ENCODE assay signal across 1 cellular context in the genomic region with DNA sequence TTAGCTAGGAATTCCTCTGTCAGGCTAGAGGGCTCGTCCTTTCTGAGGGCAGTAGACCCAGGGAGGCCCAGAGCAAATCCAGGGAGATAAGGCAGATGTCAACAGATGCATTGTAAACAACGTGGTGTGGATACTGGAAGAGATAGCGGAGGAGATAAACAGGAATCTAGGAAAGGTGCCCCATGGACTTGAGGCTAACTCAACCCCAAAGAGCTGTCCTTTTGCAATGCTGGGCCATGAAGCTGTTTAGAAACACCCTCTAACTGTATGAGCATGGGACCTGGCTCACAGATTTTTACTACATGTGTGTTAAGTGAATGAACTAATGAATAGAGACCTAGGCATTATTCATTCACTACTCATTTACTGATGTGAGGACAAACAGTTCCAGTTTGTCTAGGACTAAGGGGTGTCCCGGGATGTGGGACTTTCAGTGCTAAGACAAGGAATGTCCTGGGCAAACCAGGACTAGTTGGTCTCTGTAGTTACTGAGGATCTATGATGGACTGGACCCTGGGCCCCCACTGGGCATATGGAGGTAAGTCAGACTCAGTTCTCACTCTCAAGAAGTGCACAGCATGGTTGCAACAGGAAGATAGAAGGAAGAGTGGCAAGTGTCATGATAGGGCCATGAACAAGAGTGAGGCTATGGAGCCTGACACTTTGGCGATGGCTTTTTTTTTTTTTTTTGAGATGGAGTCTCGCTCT.
TF ChIP-seq lines count a peak whose summit lies in the region.

No MANE protein-coding gene starts in this region.

TF ChIP-seq in HepG2, 621 proteins besides CTCF, POLR2A, EP300 and RAD21 (continued from another document and continues in another):
- TF ChIP-seq, protein P1, sequence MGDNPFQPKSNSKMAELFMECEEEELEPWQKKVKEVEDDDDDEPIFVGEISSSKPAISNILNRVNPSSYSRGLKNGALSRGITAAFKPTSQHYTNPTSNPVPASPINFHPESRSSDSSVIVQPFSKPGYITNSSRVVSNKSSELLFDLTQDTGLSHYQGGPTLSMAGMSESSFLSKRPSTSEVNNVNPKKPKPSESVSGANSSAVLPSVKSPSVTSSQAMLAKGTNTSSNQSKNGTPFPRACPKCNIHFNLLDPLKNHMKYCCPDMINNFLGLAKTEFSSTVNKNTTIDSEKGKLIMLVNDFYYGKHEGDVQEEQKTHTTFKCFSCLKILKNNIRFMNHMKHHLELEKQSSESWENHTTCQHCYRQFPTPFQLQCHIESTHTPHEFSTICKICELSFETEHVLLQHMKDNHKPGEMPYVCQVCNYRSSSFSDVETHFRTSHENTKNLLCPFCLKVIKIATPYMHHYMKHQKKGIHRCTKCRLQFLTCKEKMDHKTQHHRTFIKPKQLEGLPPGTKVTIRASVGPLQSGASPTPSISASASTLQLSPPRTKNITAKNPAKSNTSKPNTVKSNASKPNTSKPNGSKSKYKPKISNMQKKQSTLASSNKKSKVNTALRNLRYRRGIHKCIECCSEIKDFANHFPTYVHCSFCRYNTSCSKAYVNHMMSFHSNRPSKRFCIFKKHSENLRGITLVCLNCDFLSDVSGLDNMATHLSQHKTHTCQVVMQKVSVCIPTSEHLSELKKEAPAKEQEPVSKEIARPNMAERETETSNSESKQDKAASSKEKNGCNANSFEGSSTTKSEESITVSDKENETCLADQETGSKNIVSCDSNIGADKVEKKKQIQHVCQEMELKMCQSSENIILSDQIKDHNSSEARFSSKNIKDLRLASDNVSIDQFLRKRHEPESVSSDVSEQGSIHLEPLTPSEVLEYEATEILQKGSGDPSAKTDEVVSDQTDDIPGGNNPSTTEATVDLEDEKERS (CRISPR knock-in tag; IDR thresholded peaks at IDR 0.05): 0 out of 2 replicates have a peak, but pooled peaks have one; percentile 71
- no peak for TF ChIP-seq ZNF670 (CRISPR knock-in tag; IDR thresholded peaks at IDR 0.05; ENCODE audit: borderline replicate concordance)
- TF ChIP-seq GATA4 (IDR thresholded peaks at IDR 0.05; ENCODE audit: borderline replicate concordance, low read depth): peak; percentile 98
- no peak for TF ChIP-seq CHD2 (IDR thresholded peaks at IDR 0.05; ENCODE audit: low read depth, low read length)
- TF ChIP-seq HOXD1 (CRISPR knock-in tag; IDR thresholded peaks at IDR 0.05): peak; percentile 71; the same call in 1 of the 2 replicates
- TF ChIP-seq, protein P2, sequence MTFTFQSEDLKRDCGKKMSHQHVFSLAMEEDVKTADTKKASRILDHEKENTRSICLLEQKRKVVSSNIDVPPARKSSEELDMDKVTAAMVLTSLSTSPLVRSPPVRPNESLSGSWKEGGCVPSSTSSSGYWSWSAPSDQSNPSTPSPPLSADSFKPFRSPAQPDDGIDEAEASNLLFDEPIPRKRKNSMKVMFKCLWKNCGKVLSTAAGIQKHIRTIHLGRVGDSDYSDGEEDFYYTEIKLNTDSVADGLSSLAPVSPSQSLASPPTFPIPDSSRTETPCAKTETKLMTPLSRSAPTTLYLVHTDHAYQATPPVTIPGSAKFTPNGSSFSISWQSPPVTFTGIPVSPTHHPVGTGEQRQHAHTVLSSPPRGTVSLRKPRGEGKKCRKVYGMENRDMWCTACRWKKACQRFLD (CRISPR knock-in tag; IDR thresholded peaks at IDR 0.05; ENCODE audit: borderline replicate concordance): no peak
- TF ChIP-seq NR2F1 (CRISPR knock-in tag; IDR thresholded peaks at IDR 0.05): peak in 1 of 2 experiments; percentile 39; a peak in 1 of 4 replicates
- peak; percentile 38; the same call in 1 of the 2 replicates for TF ChIP-seq ZFY (CRISPR knock-in tag; IDR thresholded peaks at IDR 0.05)
- no peak for TF ChIP-seq ZNF30 (CRISPR knock-in tag; IDR thresholded peaks at IDR 0.05)
- no peak for TF ChIP-seq ZNF225 (CRISPR knock-in tag; IDR thresholded peaks at IDR 0.05)
- TF ChIP-seq KDM6A (CRISPR knock-in tag; IDR thresholded peaks at IDR 0.05; ENCODE audit: low read depth): peak; percentile 40; the same call in 1 of the 2 replicates
- TF ChIP-seq, protein P3, sequence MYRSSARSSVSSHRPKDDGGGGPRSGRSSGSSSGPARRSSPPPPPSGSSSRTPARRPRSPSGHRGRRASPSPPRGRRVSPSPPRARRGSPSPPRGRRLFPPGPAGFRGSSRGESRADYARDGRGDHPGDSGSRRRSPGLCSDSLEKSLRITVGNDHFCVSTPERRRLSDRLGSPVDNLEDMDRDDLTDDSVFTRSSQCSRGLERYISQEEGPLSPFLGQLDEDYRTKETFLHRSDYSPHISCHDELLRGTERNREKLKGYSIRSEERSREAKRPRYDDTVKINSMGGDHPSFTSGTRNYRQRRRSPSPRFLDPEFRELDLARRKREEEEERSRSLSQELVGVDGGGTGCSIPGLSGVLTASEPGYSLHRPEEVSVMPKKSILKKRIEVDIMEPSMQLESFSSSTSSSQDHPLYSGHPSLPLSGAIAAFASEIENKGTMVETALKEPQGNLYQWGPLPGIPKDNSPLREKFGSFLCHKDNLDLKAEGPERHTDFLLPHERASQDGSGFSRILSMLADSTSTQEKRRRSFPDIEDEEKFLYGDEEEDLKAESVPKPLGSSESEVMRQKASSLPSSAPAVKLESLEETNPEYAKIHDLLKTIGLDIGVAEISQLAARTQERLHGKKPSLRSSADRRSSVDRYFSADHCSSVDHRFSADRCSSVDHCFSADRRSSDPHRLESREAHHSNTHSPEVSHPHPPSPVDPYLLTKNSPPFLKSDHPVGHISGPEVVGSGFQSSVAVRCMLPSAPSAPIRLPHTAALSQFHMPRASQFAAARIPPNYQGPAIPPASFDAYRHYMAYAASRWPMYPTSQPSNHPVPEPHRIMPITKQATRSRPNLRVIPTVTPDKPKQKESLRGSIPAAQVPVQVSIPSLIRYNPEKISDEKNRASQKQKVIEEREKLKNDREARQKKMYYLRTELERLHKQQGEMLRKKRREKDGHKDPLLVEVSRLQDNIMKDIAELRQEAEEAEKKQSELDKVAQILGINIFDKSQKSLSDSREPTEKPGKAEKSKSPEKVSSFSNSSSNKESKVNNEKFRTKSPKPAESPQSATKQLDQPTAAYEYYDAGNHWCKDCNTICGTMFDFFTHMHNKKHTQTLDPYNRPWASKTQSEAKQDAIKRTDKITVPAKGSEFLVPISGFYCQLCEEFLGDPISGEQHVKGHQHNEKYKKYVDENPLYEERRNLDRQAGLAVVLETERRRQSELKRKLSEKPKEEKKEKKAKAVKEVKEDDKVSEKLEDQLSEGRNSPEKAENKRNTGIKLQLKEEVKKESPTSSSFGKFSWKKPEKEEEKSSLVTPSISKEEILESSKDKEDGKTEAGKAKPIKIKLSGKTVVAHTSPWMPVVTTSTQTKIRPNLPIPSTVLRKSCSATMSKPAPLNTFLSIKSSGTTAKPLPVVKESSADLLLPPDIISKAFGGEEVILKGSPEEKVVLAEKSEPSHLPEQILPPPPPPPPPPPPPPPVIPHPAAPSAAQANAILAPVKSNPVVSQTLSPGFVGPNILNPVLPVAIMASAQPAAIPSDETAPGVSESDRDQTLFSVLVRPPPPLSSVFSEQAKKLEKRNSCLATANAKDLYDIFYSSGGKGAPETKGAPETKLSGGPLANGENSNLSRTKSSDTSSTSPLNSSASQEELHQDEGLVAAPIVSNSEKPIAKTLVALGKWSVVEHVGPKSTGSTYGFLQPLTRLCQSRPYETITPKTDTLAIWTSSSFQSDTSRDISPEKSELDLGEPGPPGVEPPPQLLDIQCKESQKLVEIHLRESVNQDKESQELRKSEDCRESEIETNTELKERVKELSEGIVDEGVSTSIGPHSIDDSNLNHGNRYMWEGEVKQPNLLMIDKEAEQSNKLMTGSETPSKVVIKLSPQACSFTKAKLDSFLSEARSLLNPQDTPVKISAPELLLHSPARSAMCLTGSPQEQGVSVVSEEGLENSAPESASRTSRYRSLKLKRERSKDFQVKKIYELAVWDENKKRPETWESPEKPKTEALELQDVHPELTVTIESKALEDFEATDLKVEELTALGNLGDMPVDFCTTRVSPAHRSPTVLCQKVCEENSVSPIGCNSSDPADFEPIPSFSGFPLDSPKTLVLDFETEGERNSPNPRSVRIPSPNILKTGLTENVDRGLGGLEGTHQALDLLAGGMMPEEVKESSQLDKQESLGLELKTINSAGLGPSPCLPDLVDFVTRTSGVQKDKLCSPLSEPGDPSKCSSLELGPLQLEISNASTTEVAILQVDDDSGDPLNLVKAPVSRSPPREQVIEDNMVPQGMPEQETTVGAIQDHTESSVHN (CRISPR knock-in tag; IDR thresholded peaks at IDR 0.05): no peak
- peak; percentile 65 for TF ChIP-seq SP5 (CRISPR knock-in tag; IDR thresholded peaks at IDR 0.05; ENCODE audit: borderline replicate concordance, low read depth)
- TF ChIP-seq NFKBIZ (CRISPR knock-in tag; IDR thresholded peaks at IDR 0.05): peak; percentile 73; the same call in 1 of the 2 replicates
- no peak for TF ChIP-seq HNRNPLL (IDR thresholded peaks at IDR 0.05; ENCODE audit: low read depth, low read length, poor library complexity, severe bottlenecking)
- peak; percentile 44; the same call in 1 of the 2 replicates for TF ChIP-seq ELF1 (CRISPR knock-in tag; IDR thresholded peaks at IDR 0.05)
- no peak for TF ChIP-seq ZBTB7A (CRISPR knock-in tag; IDR thresholded peaks at IDR 0.05)
- no peak for TF ChIP-seq ZBTB21 (CRISPR knock-in tag; IDR thresholded peaks at IDR 0.05)
- 0 out of 2 replicates have a peak, but pooled peaks have one; percentile 11 for TF ChIP-seq PPARG (CRISPR knock-in tag; conservative IDR thresholded peaks at IDR 0.05)
- no peak for TF ChIP-seq ZNF501 (CRISPR knock-in tag; IDR thresholded peaks at IDR 0.05)
- peak; percentile 63; the same call in 1 of the 2 replicates for TF ChIP-seq ERF (CRISPR knock-in tag; IDR thresholded peaks at IDR 0.05)
- no peak for TF ChIP-seq BRCA1 (CRISPR knock-in tag; IDR thresholded peaks at IDR 0.05)
- no peak for TF ChIP-seq SKI (IDR thresholded peaks at IDR 0.05; ENCODE audit: partially characterized antibody)
- TF ChIP-seq, protein P4, sequence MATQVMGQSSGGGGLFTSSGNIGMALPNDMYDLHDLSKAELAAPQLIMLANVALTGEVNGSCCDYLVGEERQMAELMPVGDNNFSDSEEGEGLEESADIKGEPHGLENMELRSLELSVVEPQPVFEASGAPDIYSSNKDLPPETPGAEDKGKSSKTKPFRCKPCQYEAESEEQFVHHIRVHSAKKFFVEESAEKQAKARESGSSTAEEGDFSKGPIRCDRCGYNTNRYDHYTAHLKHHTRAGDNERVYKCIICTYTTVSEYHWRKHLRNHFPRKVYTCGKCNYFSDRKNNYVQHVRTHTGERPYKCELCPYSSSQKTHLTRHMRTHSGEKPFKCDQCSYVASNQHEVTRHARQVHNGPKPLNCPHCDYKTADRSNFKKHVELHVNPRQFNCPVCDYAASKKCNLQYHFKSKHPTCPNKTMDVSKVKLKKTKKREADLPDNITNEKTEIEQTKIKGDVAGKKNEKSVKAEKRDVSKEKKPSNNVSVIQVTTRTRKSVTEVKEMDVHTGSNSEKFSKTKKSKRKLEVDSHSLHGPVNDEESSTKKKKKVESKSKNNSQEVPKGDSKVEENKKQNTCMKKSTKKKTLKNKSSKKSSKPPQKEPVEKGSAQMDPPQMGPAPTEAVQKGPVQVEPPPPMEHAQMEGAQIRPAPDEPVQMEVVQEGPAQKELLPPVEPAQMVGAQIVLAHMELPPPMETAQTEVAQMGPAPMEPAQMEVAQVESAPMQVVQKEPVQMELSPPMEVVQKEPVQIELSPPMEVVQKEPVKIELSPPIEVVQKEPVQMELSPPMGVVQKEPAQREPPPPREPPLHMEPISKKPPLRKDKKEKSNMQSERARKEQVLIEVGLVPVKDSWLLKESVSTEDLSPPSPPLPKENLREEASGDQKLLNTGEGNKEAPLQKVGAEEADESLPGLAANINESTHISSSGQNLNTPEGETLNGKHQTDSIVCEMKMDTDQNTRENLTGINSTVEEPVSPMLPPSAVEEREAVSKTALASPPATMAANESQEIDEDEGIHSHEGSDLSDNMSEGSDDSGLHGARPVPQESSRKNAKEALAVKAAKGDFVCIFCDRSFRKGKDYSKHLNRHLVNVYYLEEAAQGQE (IDR thresholded peaks at IDR 0.05; ENCODE audit: borderline replicate concordance in 1 of 2, low read depth in 1 of 2, low read length in 2 of 2): peak in 1 of 2 experiments; percentile 77; a peak in 2 of 4 replicates
- TF ChIP-seq, protein P5, sequence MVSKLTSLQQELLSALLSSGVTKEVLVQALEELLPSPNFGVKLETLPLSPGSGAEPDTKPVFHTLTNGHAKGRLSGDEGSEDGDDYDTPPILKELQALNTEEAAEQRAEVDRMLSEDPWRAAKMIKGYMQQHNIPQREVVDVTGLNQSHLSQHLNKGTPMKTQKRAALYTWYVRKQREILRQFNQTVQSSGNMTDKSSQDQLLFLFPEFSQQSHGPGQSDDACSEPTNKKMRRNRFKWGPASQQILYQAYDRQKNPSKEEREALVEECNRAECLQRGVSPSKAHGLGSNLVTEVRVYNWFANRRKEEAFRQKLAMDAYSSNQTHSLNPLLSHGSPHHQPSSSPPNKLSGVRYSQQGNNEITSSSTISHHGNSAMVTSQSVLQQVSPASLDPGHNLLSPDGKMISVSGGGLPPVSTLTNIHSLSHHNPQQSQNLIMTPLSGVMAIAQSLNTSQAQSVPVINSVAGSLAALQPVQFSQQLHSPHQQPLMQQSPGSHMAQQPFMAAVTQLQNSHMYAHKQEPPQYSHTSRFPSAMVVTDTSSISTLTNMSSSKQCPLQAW (CRISPR knock-in tag; IDR thresholded peaks at IDR 0.05): 0 out of 2 replicates have a peak, but pooled peaks have one; percentile 10
- peak; percentile 69 for TF ChIP-seq ZNF121 (CRISPR knock-in tag; IDR thresholded peaks at IDR 0.05)
- TF ChIP-seq BRD4 (CRISPR knock-in tag; IDR thresholded peaks at IDR 0.05): 0 out of 2 replicates have a peak, but pooled peaks have one; percentile 45
- no peak for TF ChIP-seq ZSCAN22 (CRISPR knock-in tag; IDR thresholded peaks at IDR 0.05)
- TF ChIP-seq, protein P6, sequence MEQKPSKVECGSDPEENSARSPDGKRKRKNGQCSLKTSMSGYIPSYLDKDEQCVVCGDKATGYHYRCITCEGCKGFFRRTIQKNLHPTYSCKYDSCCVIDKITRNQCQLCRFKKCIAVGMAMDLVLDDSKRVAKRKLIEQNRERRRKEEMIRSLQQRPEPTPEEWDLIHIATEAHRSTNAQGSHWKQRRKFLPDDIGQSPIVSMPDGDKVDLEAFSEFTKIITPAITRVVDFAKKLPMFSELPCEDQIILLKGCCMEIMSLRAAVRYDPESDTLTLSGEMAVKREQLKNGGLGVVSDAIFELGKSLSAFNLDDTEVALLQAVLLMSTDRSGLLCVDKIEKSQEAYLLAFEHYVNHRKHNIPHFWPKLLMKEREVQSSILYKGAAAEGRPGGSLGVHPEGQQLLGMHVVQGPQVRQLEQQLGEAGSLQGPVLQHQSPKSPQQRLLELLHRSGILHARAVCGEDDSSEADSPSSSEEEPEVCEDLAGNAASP (CRISPR knock-in tag; IDR thresholded peaks at IDR 0.05; ENCODE audit: borderline replicate concordance): peak; percentile 87
- TF ChIP-seq, protein P7, sequence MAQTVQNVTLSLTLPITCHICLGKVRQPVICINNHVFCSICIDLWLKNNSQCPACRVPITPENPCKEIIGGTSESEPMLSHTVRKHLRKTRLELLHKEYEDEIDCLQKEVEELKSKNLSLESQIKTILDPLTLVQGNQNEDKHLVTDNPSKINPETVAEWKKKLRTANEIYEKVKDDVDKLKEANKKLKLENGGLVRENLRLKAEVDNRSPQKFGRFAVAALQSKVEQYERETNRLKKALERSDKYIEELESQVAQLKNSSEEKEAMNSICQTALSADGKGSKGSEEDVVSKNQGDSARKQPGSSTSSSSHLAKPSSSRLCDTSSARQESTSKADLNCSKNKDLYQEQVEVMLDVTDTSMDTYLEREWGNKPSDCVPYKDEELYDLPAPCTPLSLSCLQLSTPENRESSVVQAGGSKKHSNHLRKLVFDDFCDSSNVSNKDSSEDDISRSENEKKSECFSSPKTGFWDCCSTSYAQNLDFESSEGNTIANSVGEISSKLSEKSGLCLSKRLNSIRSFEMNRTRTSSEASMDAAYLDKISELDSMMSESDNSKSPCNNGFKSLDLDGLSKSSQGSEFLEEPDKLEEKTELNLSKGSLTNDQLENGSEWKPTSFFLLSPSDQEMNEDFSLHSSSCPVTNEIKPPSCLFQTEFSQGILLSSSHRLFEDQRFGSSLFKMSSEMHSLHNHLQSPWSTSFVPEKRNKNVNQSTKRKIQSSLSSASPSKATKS (CRISPR knock-in tag; IDR thresholded peaks at IDR 0.05): no peak
- no peak for TF ChIP-seq TOE1 (CRISPR knock-in tag; IDR thresholded peaks at IDR 0.05)
- TF ChIP-seq SP2 (CRISPR knock-in tag; IDR thresholded peaks at IDR 0.05): no peak
- no peak for TF ChIP-seq ZNF207 (IDR thresholded peaks at IDR 0.05; ENCODE audit: borderline replicate concordance)
- peak; percentile 98 for TF ChIP-seq BCL6 (CRISPR knock-in tag; IDR thresholded peaks at IDR 0.05)
